1 cellular context compared by ENCODE assay signal in the genomic region with DNA sequence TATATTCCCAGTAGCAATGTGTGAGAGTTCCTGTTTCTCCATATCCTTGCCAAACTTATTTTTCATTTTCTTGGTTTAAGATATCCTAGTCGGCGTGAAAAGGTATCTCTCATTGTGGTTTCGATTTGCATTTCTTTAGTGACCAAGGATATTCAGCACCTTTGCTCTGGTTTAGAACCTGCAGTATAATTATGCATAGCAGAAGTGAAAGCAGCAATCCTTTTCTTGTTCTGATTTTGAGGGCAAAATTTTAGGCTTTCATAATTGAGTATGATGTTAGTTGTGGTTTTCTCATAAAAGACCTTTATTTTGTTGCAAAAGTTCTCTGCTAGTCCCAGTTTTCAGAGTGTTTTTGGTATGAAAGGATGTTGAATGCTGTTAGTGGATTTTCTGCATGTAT.
TF ChIP-seq lines count a peak whose summit lies in the region.

No MANE protein-coding gene starts in this region.

TF ChIP-seq in GM12878, 131 proteins besides CTCF, POLR2A, EP300 and RAD21 (continued from another document and continues in another):
- no peak for TF ChIP-seq PBX3 (IDR thresholded peaks at IDR 0.05; ENCODE audit: insufficient replicate concordance, low read depth, low read length)
- TF ChIP-seq, protein P1, sequence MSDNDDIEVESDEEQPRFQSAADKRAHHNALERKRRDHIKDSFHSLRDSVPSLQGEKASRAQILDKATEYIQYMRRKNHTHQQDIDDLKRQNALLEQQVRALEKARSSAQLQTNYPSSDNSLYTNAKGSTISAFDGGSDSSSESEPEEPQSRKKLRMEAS (IDR thresholded peaks at IDR 0.05; ENCODE audit: low read depth, low read length) = no peak
- no peak for TF ChIP-seq PAX8 (IDR thresholded peaks at IDR 0.05)
- TF ChIP-seq BCL3 (IDR thresholded peaks at IDR 0.05; ENCODE audit: borderline replicate concordance, insufficient read depth, low read depth, low read length, poor library complexity, severe bottlenecking) = no peak
- peak; percentile 98 for TF ChIP-seq DPF2 (IDR thresholded peaks at IDR 0.05)
- no peak for TF ChIP-seq NR2C2 (IDR thresholded peaks at IDR 0.05; ENCODE audit: borderline replicate concordance, control insufficient read depth, insufficient read length, low read depth)
- no peak for TF ChIP-seq POLR2AphosphoS2 (IDR thresholded peaks at IDR 0.05; ENCODE audit: low read depth, low read length)
- no peak for TF ChIP-seq ZNF622 (IDR thresholded peaks at IDR 0.05)
- TF ChIP-seq GATAD2B (conservative IDR thresholded peaks at IDR 0.05; ENCODE audit: low read depth) = 0 out of 2 replicates have a peak, but pooled peaks have one; percentile 62
- TF ChIP-seq MYB (IDR thresholded peaks at IDR 0.05; ENCODE audit: borderline replicate concordance, low read depth, low read length) = no peak
- TF ChIP-seq SUZ12 (IDR thresholded peaks at IDR 0.05; ENCODE audit: unreplicated experiment) = no peak
- TF ChIP-seq TBL1XR1 (IDR thresholded peaks at IDR 0.05; ENCODE audit: low read depth, low read length) = peak; percentile 84; the same call in 1 of the 2 replicates
- TF ChIP-seq IKZF1 (conservative IDR thresholded peaks at IDR 0.05) = peak; percentile 91
- no peak for TF ChIP-seq PKNOX1 (IDR thresholded peaks at IDR 0.05)
- TF ChIP-seq BHLHE40 (IDR thresholded peaks at IDR 0.05; ENCODE audit: borderline replicate concordance in 1 of 2, low read depth in 2 of 2, low read length in 1 of 2) = peak; percentile 73 to 80
- TF ChIP-seq MYC (IDR thresholded peaks at IDR 0.05; ENCODE audit: insufficient read depth, insufficient read length, insufficient replicate concordance, low read length, severe bottlenecking) = no peak
- no peak for TF ChIP-seq KAT2A (conservative IDR thresholded peaks at IDR 0.05; ENCODE audit: control insufficient read depth, low read depth, low read length)
- no peak for TF ChIP-seq IRF5 (IDR thresholded peaks at IDR 0.05; ENCODE audit: borderline replicate concordance)
- TF ChIP-seq, protein P2, sequence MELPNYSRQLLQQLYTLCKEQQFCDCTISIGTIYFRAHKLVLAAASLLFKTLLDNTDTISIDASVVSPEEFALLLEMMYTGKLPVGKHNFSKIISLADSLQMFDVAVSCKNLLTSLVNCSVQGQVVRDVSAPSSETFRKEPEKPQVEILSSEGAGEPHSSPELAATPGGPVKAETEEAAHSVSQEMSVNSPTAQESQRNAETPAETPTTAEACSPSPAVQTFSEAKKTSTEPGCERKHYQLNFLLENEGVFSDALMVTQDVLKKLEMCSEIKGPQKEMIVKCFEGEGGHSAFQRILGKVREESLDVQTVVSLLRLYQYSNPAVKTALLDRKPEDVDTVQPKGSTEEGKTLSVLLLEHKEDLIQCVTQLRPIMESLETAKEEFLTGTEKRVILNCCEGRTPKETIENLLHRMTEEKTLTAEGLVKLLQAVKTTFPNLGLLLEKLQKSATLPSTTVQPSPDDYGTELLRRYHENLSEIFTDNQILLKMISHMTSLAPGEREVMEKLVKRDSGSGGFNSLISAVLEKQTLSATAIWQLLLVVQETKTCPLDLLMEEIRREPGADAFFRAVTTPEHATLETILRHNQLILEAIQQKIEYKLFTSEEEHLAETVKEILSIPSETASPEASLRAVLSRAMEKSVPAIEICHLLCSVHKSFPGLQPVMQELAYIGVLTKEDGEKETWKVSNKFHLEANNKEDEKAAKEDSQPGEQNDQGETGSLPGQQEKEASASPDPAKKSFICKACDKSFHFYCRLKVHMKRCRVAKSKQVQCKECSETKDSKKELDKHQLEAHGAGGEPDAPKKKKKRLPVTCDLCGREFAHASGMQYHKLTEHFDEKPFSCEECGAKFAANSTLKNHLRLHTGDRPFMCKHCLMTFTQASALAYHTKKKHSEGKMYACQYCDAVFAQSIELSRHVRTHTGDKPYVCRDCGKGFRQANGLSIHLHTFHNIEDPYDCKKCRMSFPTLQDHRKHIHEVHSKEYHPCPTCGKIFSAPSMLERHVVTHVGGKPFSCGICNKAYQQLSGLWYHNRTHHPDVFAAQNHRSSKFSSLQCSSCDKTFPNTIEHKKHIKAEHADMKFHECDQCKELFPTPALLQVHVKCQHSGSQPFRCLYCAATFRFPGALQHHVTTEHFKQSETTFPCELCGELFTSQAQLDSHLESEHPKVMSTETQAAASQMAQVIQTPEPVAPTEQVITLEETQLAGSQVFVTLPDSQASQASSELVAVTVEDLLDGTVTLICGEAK (IDR thresholded peaks at IDR 0.05; ENCODE audit: borderline replicate concordance) = no peak
- no peak for TF ChIP-seq YBX1 (IDR thresholded peaks at IDR 0.05)
- TF ChIP-seq MEF2B (IDR thresholded peaks at IDR 0.05; ENCODE audit: partially characterized antibody, poor library complexity, severe bottlenecking) = peak; percentile 64
- 0 out of 2 replicates have a peak, but pooled peaks have one; percentile 41 for TF ChIP-seq ZNF592 (IDR thresholded peaks at IDR 0.05)
- no peak for TF ChIP-seq SMAD5 (IDR thresholded peaks at IDR 0.05; ENCODE audit: low read depth)
- peak; percentile 85 for TF ChIP-seq TCF7 (IDR thresholded peaks at IDR 0.05; ENCODE audit: borderline replicate concordance)
- no peak for TF ChIP-seq NKRF (conservative IDR thresholded peaks at IDR 0.05)
- no peak for TF ChIP-seq HSF1 (IDR thresholded peaks at IDR 0.05; ENCODE audit: low read depth, low read length)
- no peak for TF ChIP-seq PML (IDR thresholded peaks at IDR 0.05; ENCODE audit: low read length)
- 0 out of 2 replicates have a peak, but pooled peaks have one; percentile 36 for TF ChIP-seq JUND (IDR thresholded peaks at IDR 0.05; ENCODE audit: low read depth, low read length)
- no peak for TF ChIP-seq FOS (IDR thresholded peaks at IDR 0.05; ENCODE audit: borderline replicate concordance, extremely low read depth, insufficient read length)
- no peak for TF ChIP-seq NBN (IDR thresholded peaks at IDR 0.05)
- no peak for TF ChIP-seq ZNF24 (IDR thresholded peaks at IDR 0.05)
- TF ChIP-seq RFX5 (IDR thresholded peaks at IDR 0.05; ENCODE audit: low read depth, low read length) = no peak
- no peak for TF ChIP-seq CHD4 (IDR thresholded peaks at IDR 0.05)
- no peak for TF ChIP-seq ZZZ3 (IDR thresholded peaks at IDR 0.05; ENCODE audit: control insufficient read depth, insufficient read length, low read depth)
- peak; percentile 75; the same call in 1 of the 2 replicates for TF ChIP-seq CBX5 (IDR thresholded peaks at IDR 0.05; ENCODE audit: low read depth)
- peak; percentile 87 for TF ChIP-seq BMI1 (IDR thresholded peaks at IDR 0.05; ENCODE audit: borderline replicate concordance)
- TF ChIP-seq RELA (IDR thresholded peaks at IDR 0.05; ENCODE audit: borderline replicate concordance, partially characterized antibody) = no peak
- TF ChIP-seq CEBPB (IDR thresholded peaks at IDR 0.05; ENCODE audit: borderline replicate concordance in 1 of 2, low read depth in 2 of 2, low read length in 2 of 2) = no peak; a peak in 1 of 4 replicates
- peak; percentile 76; the same call in 1 of the 2 replicates for TF ChIP-seq MEF2A (IDR thresholded peaks at IDR 0.05; ENCODE audit: insufficient read depth, low read depth, low read length)
- TF ChIP-seq IRF3 (IDR thresholded peaks at IDR 0.05) = no peak
